ENCODE assay signal across 28 cellular contexts in the genomic region with DNA sequence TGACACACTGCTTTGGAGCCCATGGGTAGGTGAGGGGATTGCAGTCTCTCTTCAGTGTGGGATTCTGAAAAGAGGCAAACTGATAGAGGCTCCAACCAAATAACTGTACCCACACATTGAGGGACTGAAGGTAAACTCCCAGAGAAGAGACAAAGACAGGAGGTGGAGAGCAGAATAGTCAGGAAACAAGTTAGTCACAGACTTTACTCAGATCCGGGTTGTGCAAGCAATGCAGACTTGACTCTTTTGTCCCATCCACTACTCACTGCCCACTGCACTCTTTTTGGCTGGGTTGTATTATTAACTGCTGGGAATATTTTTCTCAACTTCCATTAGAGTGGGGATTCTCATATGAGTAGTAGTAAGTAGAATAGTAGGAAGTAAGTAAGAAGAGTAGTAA.
"Had no signal": no experiment of that assay in that cellular context is flagged by ENCODE, and none has a peak within 500 bp of the region (broad histone marks: within the 10 kb centered on the region; RNA-seq: fewer than 3 reads in every experiment).

No MANE protein-coding gene starts in this region.

- H3K4me1 Mint-ChIP-seq: natural killer cell; nephron; neural progenitor cell; stimulated activated effector memory CD8-positive, alpha-beta T cell treated with anti-CD3 and anti-CD28 coated beads, Interleukin-12 subunit alpha, Interleukin-12 subunit beta, amount 100 ng/mL, for 72 hours; stimulated activated naive B cell treated with anti-CD40 and anti-IgM and Interleukin-4, amounts not matched to agents 10 μg/mL and 1 μg/mL and 100 μg/mL, for 72 hours had no signal

- H3K4me2 ChIP-seq: neural progenitor cell had no signal

- H3K79me2 ChIP-seq: parathyroid adenoma had no signal

- H3K9ac ChIP-seq: neural progenitor cell, parathyroid adenoma had no signal

- H3K27ac Mint-ChIP-seq: natural killer cell; nephron; neural progenitor cell; progenitor cell of endocrine pancreas; stimulated activated effector memory CD8-positive, alpha-beta T cell treated with anti-CD3 and anti-CD28 coated beads, Interleukin-12 subunit alpha, Interleukin-12 subunit beta, amount 100 ng/mL, for 72 hours; stimulated activated naive B cell treated with anti-CD40 and anti-IgM and Interleukin-4, amounts not matched to agents 10 μg/mL and 1 μg/mL and 100 μg/mL, for 72 hours; stimulated activated naive CD8-positive, alpha-beta T cell treated with anti-CD3 and anti-CD28 coated beads, Interleukin-15, Interleukin-2, amounts not matched to agents 100 ng/mL and 50 ng/mL, for 24 hours had no signal

- H3K36me3 ChIP-seq: neural progenitor cell, ovary, right lobe of liver, sigmoid colon, stomach, thoracic aorta, thyroid gland, tibial nerve, upper lobe of left lung, uterus had no signal

- H3K4me1 ChIP-seq: neural progenitor cell, parathyroid adenoma, psoas muscle, right lobe of liver, sigmoid colon, stomach, thyroid gland, tibial nerve, upper lobe of left lung, uterus had no signal

- H3K27me3 ChIP-seq: neural progenitor cell, ovary, right lobe of liver, sigmoid colon, stomach, thyroid gland, tibial nerve, upper lobe of left lung, uterus had no signal

- H3K9me3 Mint-ChIP-seq: nephron, neural progenitor cell had no signal

- FAIRE-seq: small intestine had no signal

- H3K9me3 ChIP-seq: ovary, psoas muscle, right lobe of liver, sigmoid colon, stomach, thoracic aorta, thyroid gland, tibial nerve, upper lobe of left lung, uterus had no signal

- DNase-seq: natural killer cell; occipital lobe; ovary; posterior cingulate gyrus; psoas muscle; right cardiac atrium; right lobe of liver; sigmoid colon; small intestine; stimulated activated CD4-positive, alpha-beta T cell treated with anti-CD3 and anti-CD28 coated beads, Interleukin-15, amount 100 ng/mL, for 24 hours; stimulated activated CD4-positive, alpha-beta T cell treated with anti-CD3 and anti-CD28 coated beads, Interleukin-2, amount 100 ng/mL, for 24 hours; stimulated activated CD4-positive, alpha-beta T cell treated with anti-CD3 and anti-CD28 coated beads, Interleukin-2, amount 100 ng/mL, for 48 hours; stimulated activated CD4-positive, alpha-beta T cell treated with anti-CD3 and anti-CD28 coated beads, Interleukin-4, amount 100 ng/mL, for 24 hours; stimulated activated naive B cell treated with anti-CD40 and anti-IgM and Interleukin-4, amounts not matched to agents 10 μg/mL and 1 μg/mL and 100 μg/mL, for 72 hours; stimulated activated naive CD4-positive, alpha-beta T cell treated with Interleukin-2 at 50 U/mL for 16 hours; stomach; thyroid gland; trophoblast cell; upper lobe of left lung; uterus had no signal

- H3K36me3 Mint-ChIP-seq: natural killer cell; neural progenitor cell; stimulated activated effector memory CD8-positive, alpha-beta T cell treated with anti-CD3 and anti-CD28 coated beads, Interleukin-12 subunit alpha, Interleukin-12 subunit beta, amount 100 ng/mL, for 72 hours; stimulated activated naive B cell treated with anti-CD40 and anti-IgM and Interleukin-4, amounts not matched to agents 10 μg/mL and 1 μg/mL and 100 μg/mL, for 72 hours had no signal

- H3K27ac ChIP-seq: neural progenitor cell, ovary, parathyroid adenoma, psoas muscle, right lobe of liver, sigmoid colon, stomach, thoracic aorta, thyroid gland, tibial nerve, upper lobe of left lung, uterus had no signal

- ATAC-seq: natural killer cell; psoas muscle; right cardiac atrium; right lobe of liver; stimulated activated effector memory CD8-positive, alpha-beta T cell treated with anti-CD3 and anti-CD28 coated beads, Interleukin-12 subunit alpha, Interleukin-12 subunit beta, amount 100 ng/mL, for 72 hours; stimulated activated naive B cell treated with anti-CD40 and anti-IgM and Interleukin-4, amounts not matched to agents 10 μg/mL and 1 μg/mL and 100 μg/mL, for 72 hours had no signal

- H3K4me3 Mint-ChIP-seq: natural killer cell; nephron; neural progenitor cell; stimulated activated effector memory CD8-positive, alpha-beta T cell treated with anti-CD3 and anti-CD28 coated beads, Interleukin-12 subunit alpha, Interleukin-12 subunit beta, amount 100 ng/mL, for 72 hours; stimulated activated naive B cell treated with anti-CD40 and anti-IgM and Interleukin-4, amounts not matched to agents 10 μg/mL and 1 μg/mL and 100 μg/mL, for 72 hours; stimulated activated naive CD8-positive, alpha-beta T cell treated with anti-CD3 and anti-CD28 coated beads, Interleukin-15, Interleukin-2, amounts not matched to agents 100 ng/mL and 50 ng/mL, for 24 hours had no signal

- H3K27me3 Mint-ChIP-seq: progenitor cell of endocrine pancreas; stimulated activated naive B cell treated with anti-CD40 and anti-IgM and Interleukin-4, amounts not matched to agents 10 μg/mL and 1 μg/mL and 100 μg/mL, for 72 hours; stimulated activated naive CD8-positive, alpha-beta T cell treated with anti-CD3 and anti-CD28 coated beads, Interleukin-15, Interleukin-2, amounts not matched to agents 100 ng/mL and 50 ng/mL, for 24 hours had no signal

- H2AFZ ChIP-seq: neural progenitor cell, parathyroid adenoma had no signal

- H3K4me3 ChIP-seq: neural progenitor cell, ovary, psoas muscle, right lobe of liver, sigmoid colon, stomach, thoracic aorta, thyroid gland, tibial nerve, upper lobe of left lung, uterus had no signal
